ENCODE assay signal across 1 cellular context in the genomic region with DNA sequence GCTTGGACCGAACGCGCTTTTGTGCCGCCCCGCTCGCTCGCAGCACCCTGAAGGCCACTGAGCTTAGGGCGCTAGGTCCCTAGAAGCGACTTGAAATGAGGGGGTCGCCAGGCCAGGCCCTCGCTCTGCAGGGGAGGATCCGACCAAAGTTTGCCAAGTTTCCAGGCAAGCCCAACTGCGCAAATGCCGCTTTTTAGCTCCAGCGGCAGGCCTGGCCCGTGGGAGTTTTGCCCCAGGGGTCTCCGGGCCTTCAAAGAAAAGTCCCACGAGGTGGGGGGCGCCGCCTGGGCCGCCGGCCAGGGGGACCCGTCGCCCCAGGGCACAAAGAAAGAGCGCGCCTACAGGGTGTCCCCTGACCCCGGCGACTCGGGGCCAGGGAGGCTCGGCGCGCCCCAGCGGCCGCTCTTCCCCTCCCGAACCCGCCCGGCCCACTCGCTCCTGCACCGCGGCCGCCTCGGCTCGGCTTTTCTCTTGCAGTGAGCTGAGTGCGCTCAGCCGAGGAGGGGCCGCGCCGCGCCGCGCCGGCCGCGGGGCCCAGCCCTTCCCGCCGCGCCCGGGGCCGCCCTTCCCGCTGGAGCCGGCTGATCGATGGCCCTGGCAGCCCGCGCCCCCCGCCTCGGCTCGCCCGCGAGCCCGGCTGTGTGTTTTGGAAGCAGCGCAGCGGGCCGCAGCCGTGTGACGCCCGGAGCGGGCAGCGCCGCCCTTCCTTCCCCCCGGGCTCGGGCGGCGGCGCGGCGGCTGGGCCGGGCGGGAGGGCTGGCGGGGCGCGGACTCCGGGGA.
A peak's percentile ranks its signal among the peaks of the same experiment; 100 is the strongest.
TF ChIP-seq lines count a peak whose summit lies in the region.

No MANE protein-coding gene starts in this region.

TF ChIP-seq in HepG2, 621 proteins besides CTCF, POLR2A, EP300 and RAD21 (continued from another document and continues in another):
- no peak for TF ChIP-seq ZFP36 (IDR thresholded peaks at IDR 0.05; ENCODE audit: borderline replicate concordance, low read depth, low read length, partially characterized antibody)
- TF ChIP-seq, protein P1, sequence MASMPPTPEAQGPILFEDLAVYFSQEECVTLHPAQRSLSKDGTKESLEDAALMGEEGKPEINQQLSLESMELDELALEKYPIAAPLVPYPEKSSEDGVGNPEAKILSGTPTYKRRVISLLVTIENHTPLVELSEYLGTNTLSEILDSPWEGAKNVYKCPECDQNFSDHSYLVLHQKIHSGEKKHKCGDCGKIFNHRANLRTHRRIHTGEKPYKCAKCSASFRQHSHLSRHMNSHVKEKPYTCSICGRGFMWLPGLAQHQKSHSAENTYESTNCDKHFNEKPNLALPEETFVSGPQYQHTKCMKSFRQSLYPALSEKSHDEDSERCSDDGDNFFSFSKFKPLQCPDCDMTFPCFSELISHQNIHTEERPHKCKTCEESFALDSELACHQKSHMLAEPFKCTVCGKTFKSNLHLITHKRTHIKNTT (CRISPR knock-in tag; IDR thresholded peaks at IDR 0.05), result no peak
- TF ChIP-seq JUNB (CRISPR knock-in tag; IDR thresholded peaks at IDR 0.05; ENCODE audit: borderline replicate concordance), result no peak
- no peak for TF ChIP-seq MEF2D (CRISPR knock-in tag; IDR thresholded peaks at IDR 0.05)
- TF ChIP-seq SRSF1 (optimal IDR thresholded peaks at IDR 0.05; ENCODE audit: low read depth, low read length), result no peak
- no peak for TF ChIP-seq ZNF24 (IDR thresholded peaks at IDR 0.05)
- no peak for TF ChIP-seq ZNF775 (CRISPR knock-in tag; IDR thresholded peaks at IDR 0.05; ENCODE audit: borderline replicate concordance)
- no peak for TF ChIP-seq SNRNP70 (IDR thresholded peaks at IDR 0.05; ENCODE audit: low read depth, low read length)
- no peak; the same call in 1 of the 2 replicates for TF ChIP-seq ZNF788 (CRISPR knock-in tag; IDR thresholded peaks at IDR 0.05; ENCODE audit: borderline replicate concordance)
- TF ChIP-seq SRF (IDR thresholded peaks at IDR 0.05; ENCODE audit: low read depth, low read length), result no peak
- TF ChIP-seq ZNF644 (CRISPR knock-in tag; IDR thresholded peaks at IDR 0.05; ENCODE audit: low read depth), result no peak
- no peak for TF ChIP-seq ZNF326 (CRISPR knock-in tag; IDR thresholded peaks at IDR 0.05; ENCODE audit: borderline replicate concordance)
- no peak for TF ChIP-seq SMARCC2 (IDR thresholded peaks at IDR 0.05)
- peak; percentile 38; the same call in 1 of the 2 replicates for TF ChIP-seq ZNF430 (CRISPR knock-in tag; IDR thresholded peaks at IDR 0.05)
- TF ChIP-seq ZNF687 (CRISPR knock-in tag; IDR thresholded peaks at IDR 0.05), result peak; percentile 82
- TF ChIP-seq PLRG1 (conservative IDR thresholded peaks at IDR 0.05), result no peak
- peak; percentile 37; the same call in 1 of the 2 replicates for TF ChIP-seq ZFP91 (CRISPR knock-in tag; IDR thresholded peaks at IDR 0.05; ENCODE audit: borderline replicate concordance)
- TF ChIP-seq YY1 (IDR thresholded peaks at IDR 0.05; ENCODE audit: insufficient read depth, insufficient replicate concordance, low read depth, low read length), result peak; percentile 48
- no peak for TF ChIP-seq GLI4 (CRISPR knock-in tag; IDR thresholded peaks at IDR 0.05; ENCODE audit: borderline replicate concordance)
- no peak for TF ChIP-seq HNF1A (IDR thresholded peaks at IDR 0.05; ENCODE audit: low read depth)
- TF ChIP-seq HNF1A (CRISPR knock-in tag; IDR thresholded peaks at IDR 0.05; ENCODE audit: borderline replicate concordance), result no peak
- TF ChIP-seq ZNF772 (CRISPR knock-in tag; IDR thresholded peaks at IDR 0.05), result 0 out of 2 replicates have a peak, but pooled peaks have one; percentile 31
- no peak for TF ChIP-seq ZNF629 (CRISPR knock-in tag; conservative IDR thresholded peaks at IDR 0.05)
- TF ChIP-seq, protein P2, sequence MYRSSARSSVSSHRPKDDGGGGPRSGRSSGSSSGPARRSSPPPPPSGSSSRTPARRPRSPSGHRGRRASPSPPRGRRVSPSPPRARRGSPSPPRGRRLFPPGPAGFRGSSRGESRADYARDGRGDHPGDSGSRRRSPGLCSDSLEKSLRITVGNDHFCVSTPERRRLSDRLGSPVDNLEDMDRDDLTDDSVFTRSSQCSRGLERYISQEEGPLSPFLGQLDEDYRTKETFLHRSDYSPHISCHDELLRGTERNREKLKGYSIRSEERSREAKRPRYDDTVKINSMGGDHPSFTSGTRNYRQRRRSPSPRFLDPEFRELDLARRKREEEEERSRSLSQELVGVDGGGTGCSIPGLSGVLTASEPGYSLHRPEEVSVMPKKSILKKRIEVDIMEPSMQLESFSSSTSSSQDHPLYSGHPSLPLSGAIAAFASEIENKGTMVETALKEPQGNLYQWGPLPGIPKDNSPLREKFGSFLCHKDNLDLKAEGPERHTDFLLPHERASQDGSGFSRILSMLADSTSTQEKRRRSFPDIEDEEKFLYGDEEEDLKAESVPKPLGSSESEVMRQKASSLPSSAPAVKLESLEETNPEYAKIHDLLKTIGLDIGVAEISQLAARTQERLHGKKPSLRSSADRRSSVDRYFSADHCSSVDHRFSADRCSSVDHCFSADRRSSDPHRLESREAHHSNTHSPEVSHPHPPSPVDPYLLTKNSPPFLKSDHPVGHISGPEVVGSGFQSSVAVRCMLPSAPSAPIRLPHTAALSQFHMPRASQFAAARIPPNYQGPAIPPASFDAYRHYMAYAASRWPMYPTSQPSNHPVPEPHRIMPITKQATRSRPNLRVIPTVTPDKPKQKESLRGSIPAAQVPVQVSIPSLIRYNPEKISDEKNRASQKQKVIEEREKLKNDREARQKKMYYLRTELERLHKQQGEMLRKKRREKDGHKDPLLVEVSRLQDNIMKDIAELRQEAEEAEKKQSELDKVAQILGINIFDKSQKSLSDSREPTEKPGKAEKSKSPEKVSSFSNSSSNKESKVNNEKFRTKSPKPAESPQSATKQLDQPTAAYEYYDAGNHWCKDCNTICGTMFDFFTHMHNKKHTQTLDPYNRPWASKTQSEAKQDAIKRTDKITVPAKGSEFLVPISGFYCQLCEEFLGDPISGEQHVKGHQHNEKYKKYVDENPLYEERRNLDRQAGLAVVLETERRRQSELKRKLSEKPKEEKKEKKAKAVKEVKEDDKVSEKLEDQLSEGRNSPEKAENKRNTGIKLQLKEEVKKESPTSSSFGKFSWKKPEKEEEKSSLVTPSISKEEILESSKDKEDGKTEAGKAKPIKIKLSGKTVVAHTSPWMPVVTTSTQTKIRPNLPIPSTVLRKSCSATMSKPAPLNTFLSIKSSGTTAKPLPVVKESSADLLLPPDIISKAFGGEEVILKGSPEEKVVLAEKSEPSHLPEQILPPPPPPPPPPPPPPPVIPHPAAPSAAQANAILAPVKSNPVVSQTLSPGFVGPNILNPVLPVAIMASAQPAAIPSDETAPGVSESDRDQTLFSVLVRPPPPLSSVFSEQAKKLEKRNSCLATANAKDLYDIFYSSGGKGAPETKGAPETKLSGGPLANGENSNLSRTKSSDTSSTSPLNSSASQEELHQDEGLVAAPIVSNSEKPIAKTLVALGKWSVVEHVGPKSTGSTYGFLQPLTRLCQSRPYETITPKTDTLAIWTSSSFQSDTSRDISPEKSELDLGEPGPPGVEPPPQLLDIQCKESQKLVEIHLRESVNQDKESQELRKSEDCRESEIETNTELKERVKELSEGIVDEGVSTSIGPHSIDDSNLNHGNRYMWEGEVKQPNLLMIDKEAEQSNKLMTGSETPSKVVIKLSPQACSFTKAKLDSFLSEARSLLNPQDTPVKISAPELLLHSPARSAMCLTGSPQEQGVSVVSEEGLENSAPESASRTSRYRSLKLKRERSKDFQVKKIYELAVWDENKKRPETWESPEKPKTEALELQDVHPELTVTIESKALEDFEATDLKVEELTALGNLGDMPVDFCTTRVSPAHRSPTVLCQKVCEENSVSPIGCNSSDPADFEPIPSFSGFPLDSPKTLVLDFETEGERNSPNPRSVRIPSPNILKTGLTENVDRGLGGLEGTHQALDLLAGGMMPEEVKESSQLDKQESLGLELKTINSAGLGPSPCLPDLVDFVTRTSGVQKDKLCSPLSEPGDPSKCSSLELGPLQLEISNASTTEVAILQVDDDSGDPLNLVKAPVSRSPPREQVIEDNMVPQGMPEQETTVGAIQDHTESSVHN (CRISPR knock-in tag; IDR thresholded peaks at IDR 0.05), result no peak
- TF ChIP-seq, protein P3, sequence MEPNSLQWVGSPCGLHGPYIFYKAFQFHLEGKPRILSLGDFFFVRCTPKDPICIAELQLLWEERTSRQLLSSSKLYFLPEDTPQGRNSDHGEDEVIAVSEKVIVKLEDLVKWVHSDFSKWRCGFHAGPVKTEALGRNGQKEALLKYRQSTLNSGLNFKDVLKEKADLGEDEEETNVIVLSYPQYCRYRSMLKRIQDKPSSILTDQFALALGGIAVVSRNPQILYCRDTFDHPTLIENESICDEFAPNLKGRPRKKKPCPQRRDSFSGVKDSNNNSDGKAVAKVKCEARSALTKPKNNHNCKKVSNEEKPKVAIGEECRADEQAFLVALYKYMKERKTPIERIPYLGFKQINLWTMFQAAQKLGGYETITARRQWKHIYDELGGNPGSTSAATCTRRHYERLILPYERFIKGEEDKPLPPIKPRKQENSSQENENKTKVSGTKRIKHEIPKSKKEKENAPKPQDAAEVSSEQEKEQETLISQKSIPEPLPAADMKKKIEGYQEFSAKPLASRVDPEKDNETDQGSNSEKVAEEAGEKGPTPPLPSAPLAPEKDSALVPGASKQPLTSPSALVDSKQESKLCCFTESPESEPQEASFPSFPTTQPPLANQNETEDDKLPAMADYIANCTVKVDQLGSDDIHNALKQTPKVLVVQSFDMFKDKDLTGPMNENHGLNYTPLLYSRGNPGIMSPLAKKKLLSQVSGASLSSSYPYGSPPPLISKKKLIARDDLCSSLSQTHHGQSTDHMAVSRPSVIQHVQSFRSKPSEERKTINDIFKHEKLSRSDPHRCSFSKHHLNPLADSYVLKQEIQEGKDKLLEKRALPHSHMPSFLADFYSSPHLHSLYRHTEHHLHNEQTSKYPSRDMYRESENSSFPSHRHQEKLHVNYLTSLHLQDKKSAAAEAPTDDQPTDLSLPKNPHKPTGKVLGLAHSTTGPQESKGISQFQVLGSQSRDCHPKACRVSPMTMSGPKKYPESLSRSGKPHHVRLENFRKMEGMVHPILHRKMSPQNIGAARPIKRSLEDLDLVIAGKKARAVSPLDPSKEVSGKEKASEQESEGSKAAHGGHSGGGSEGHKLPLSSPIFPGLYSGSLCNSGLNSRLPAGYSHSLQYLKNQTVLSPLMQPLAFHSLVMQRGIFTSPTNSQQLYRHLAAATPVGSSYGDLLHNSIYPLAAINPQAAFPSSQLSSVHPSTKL (CRISPR knock-in tag; IDR thresholded peaks at IDR 0.05), result no peak
- TF ChIP-seq ZNF850 (CRISPR knock-in tag; conservative IDR thresholded peaks at IDR 0.05), result no peak
- TF ChIP-seq KDM5A (IDR thresholded peaks at IDR 0.05; ENCODE audit: borderline replicate concordance, low read length), result no peak
- no peak for TF ChIP-seq MEIS1 (CRISPR knock-in tag; IDR thresholded peaks at IDR 0.05; ENCODE audit: borderline replicate concordance)
